ENCODE assay signal across 25 cellular contexts in genomic region chr2:181022652-181023051, GRCh38.
"Had no signal": no experiment of that assay in that cellular context is flagged by ENCODE, and none has a peak within 500 bp of the region (broad histone marks: within the 10 kb centered on the region; RNA-seq: fewer than 3 reads in every experiment).

No MANE protein-coding gene starts in this region.

- DNase-seq: activated CD4-positive, alpha-beta T cell treated with anti-CD3 and anti-CD28 coated beads for 1 hour; activated CD8-positive, alpha-beta memory T cell treated with anti-CD3 and anti-CD28 coated beads for 24 hours; activated CD8-positive, alpha-beta memory T cell treated with anti-CD3 and anti-CD28 coated beads, Interleukin-2, amount 50 U/mL, for 48 hours; activated effector memory CD4-positive, alpha-beta T cell treated with Interleukin-2 at 50 U/mL for 16 hours; activated naive CD4-positive, alpha-beta T cell treated with anti-CD3 and anti-CD28 coated beads, Interleukin-2, amount 10 ng/mL, durations not matched to agents 7 days and 5 days; activated naive CD8-positive, alpha-beta T cell treated with anti-CD3 and anti-CD28 coated beads, Interleukin-2, amount 50 U/mL, for 24 hours; activated T-cell treated with anti-CD3 and anti-CD28 coated beads, Interleukin-2, amount 50 U/mL, for 48 hours; anterior cingulate cortex; brain microvascular endothelial cell; central memory CD4-positive, alpha-beta T cell; colonic mucosa; erythroblast; gastrocnemius medialis; heart left ventricle; immature natural killer cell; kidney glomerular epithelial cell; left ventricle myocardium inferior; mammary epithelial cell; midbrain; nucleus accumbens; stimulated activated CD4-positive, alpha-beta T cell treated with anti-CD3 and anti-CD28 coated beads, Interleukin-1b, Interleukin-23, amount 100 ng/mL, for 48 hours; stimulated activated naive CD8-positive, alpha-beta T cell treated with anti-CD3 and anti-CD28 coated beads, Interleukin-15, Interleukin-2, amounts not matched to agents 100 U/mL and 50 U/mL, for 24 hours; uterus had no signal

- H3K4me1 ChIP-seq: colonic mucosa, uterus had no signal

- H3K27me3 ChIP-seq: brain microvascular endothelial cell, colonic mucosa, gastrocnemius medialis, heart left ventricle, tibial nerve, uterus had no signal

- H3K9me3 ChIP-seq: colonic mucosa, gastrocnemius medialis, left ventricle myocardium inferior, tibial nerve, uterus had no signal

- H3K4me3 ChIP-seq: colonic mucosa, gastrocnemius medialis, heart left ventricle, left ventricle myocardium inferior, tibial nerve, uterus had no signal

- H3K36me3 ChIP-seq: brain microvascular endothelial cell, colonic mucosa, gastrocnemius medialis, heart left ventricle, left ventricle myocardium inferior, tibial nerve, uterus had no signal

- H3K27ac ChIP-seq: brain microvascular endothelial cell, colonic mucosa, gastrocnemius medialis, heart left ventricle, left ventricle myocardium inferior, tibial nerve, uterus, VCaP had no signal
